ENCODE assay signal across 22 cellular contexts in the genomic region with DNA sequence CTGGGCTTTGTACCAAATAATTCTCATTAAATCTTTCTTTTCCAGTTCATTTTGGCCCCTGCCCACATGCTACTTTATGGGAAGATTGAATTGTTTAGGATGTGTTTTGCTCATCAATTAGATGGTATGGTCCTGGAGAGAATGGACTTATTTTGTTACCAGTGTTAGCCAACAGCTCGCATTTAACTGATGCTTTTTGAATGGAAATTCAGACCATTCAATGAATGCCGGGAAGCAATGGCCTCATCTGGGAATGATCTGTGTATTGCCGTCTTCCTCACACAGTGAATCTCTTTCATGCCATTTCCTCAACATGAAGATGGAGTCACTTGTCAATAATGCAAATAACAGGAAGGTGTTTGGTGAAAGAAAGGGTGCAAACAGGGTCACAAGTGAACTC.
"Had no signal": no experiment of that assay in that cellular context is flagged by ENCODE, and none has a peak within 500 bp of the region (broad histone marks: within the 10 kb centered on the region; RNA-seq: fewer than 3 reads in every experiment).

No MANE protein-coding gene starts in this region.

- H3K4me3 ChIP-seq: MG63 had no signal

- H3K9me3 ChIP-seq: MG63, SK-N-SH had no signal

- H3K4me2 ChIP-seq: SK-N-SH had no signal

- ATAC-seq: HepG2, Panc1, PC-3 had no signal

- DNase-seq: IMR-90, Karpas-422, KG1, MG63, NCI-H1092 treated with DMSO at 0.1 percent for 48 hours, NCI-H1436, NCI-H187, NCI-H2029, NCI-H2081 treated with DMSO at 0.1 percent for 48 hours, NCI-H2171, NCI-H226, NCI-H510A, NCI-H524 treated with DMSO at 0.1 percent for 48 hours, NCI-H69, NCI-H774, PC-3, SHP77, SK-N-SH, SW 1271 had no signal

- H3K9me2 ChIP-seq: SK-N-SH had no signal

- H3K36me3 ChIP-seq: MG63 had no signal

- H3K27ac ChIP-seq: RWPE1 had no signal

- H3K9ac ChIP-seq: SK-N-SH had no signal

- FAIRE-seq: HepG2 had no signal
